In genomic region chr10:71761541-71762113, GRCh38 we compare ENCODE assay signal across 16 cellular contexts. TPM values are rescaled to one million over a fixed set of nuclear protein-coding genes. Genes with fewer than 3 reads are reported as not detected.
DNase-seq lines count a peak whose midpoint lies in the region; ATAC-seq, FAIRE-seq and TF ChIP-seq lines count a peak whose summit lies in the region.
"Had no signal": no experiment of that assay in that cellular context is flagged by ENCODE, and none has a peak within 500 bp of the region (broad histone marks: within the 10 kb centered on the region; RNA-seq: fewer than 3 reads in every experiment).

No MANE protein-coding gene starts in this region.

- peaks cover 41% of the 10 kb centered on the region for H3K36me3 Mint-ChIP-seq in activated naive CD8-positive, alpha-beta T cell treated with anti-CD3 and anti-CD28 coated beads for 36 hours
- H3K36me3 Mint-ChIP-seq: mesothelial cell of epicardium had no signal

- H3K4me1 ChIP-seq in left ventricle myocardium inferior (peaks cover 90% of the 10 kb centered on the region), right atrium auricular region (peaks cover 0 to 80% of the 10 kb centered on the region in 2 donors)

- H3K9me3 ChIP-seq in left ventricle myocardium inferior (replicated peaks): no peaks in the 10 kb centered on the region
- no peaks in the 10 kb centered on the region for H3K9me3 ChIP-seq in right atrium auricular region
- H3K9me3 ChIP-seq: colonic mucosa had no signal

- FAIRE-seq in urothelium cell line (lab: Jason Lieb, UNC): peak; percentile 95

- H3K27ac Mint-ChIP-seq in activated naive CD8-positive, alpha-beta T cell treated with anti-CD3 and anti-CD28 coated beads for 36 hours: peak overlapping the region; percentile 77
- H3K27ac Mint-ChIP-seq: activated CD8-positive, alpha-beta memory T cell treated with anti-CD3 and anti-CD28 coated beads, Interleukin-2, amount 10 ng/mL, durations not matched to agents 7 days and 5 days; mesothelial cell of epicardium had no signal

- no peaks in the 10 kb centered on the region for H3K27me3 Mint-ChIP-seq in activated naive CD8-positive, alpha-beta T cell treated with anti-CD3 and anti-CD28 coated beads for 36 hours
- H3K27me3 Mint-ChIP-seq: activated CD8-positive, alpha-beta memory T cell treated with anti-CD3 and anti-CD28 coated beads, Interleukin-2, amount 10 ng/mL, durations not matched to agents 7 days and 5 days; B cell had no signal

- no peak for ATAC-seq in GM18867 (IDR thresholded peaks at IDR 0.05; ENCODE audit: unreplicated experiment)

- H3K4me1 Mint-ChIP-seq in activated naive CD8-positive, alpha-beta T cell treated with anti-CD3 and anti-CD28 coated beads for 36 hours: peaks cover 82% of the 10 kb centered on the region

- no peak overlapping the region for H3K4me3 Mint-ChIP-seq in activated naive CD8-positive, alpha-beta T cell treated with anti-CD3 and anti-CD28 coated beads for 36 hours
- H3K4me3 Mint-ChIP-seq: activated CD8-positive, alpha-beta memory T cell treated with anti-CD3 and anti-CD28 coated beads, Interleukin-2, amount 10 ng/mL, durations not matched to agents 7 days and 5 days; B cell; mesothelial cell of epicardium had no signal

- no peaks in the 10 kb centered on the region for H3K27me3 ChIP-seq in left ventricle myocardium inferior (ENCODE audit: low read depth)
- no peaks in the 10 kb centered on the region for H3K27me3 ChIP-seq in right atrium auricular region
- H3K27me3 ChIP-seq: colonic mucosa had no signal

- DNase-seq in left ventricle myocardium inferior (no peak), right atrium auricular region (ENCODE audit: low spot score) (no peak), iPS-NIHi11 (ENCODE audit: low spot score) (peak; percentile 49), urothelium cell line (ENCODE audit: low spot score) (no peak), NCI-H748 (lab: John Stamatoyannopoulos, UW; ENCODE audit: unreplicated experiment) (no peak), mucosa of gallbladder (ENCODE audit: low spot score) (no peak)
- no peak for DNase-seq in activated naive CD8-positive, alpha-beta T cell treated with anti-CD3 and anti-CD28 coated beads for 36 hours
- DNase-seq: activated CD8-positive, alpha-beta memory T cell treated with anti-CD3 and anti-CD28 coated beads, Interleukin-2, amount 10 ng/mL, durations not matched to agents 7 days and 5 days; colonic mucosa; MV-4-11; NCI-H748 treated with DMSO at 0.1 percent for 48 hours; SW 1271 had no signal

- H3K9me3 Mint-ChIP-seq in activated naive CD8-positive, alpha-beta T cell treated with anti-CD3 and anti-CD28 coated beads for 36 hours: no peaks in the 10 kb centered on the region
- H3K9me3 Mint-ChIP-seq: mesothelial cell of epicardium had no signal

- H3K4me3 ChIP-seq in left ventricle myocardium inferior (peak overlapping the region; percentile 47), right atrium auricular region (no peak overlapping the region)
- H3K4me3 ChIP-seq: colonic mucosa had no signal

- H3K27ac ChIP-seq in left ventricle myocardium inferior (replicated peaks) (peak overlapping the region; percentile 99), right atrium auricular region (no peak overlapping the region)
- H3K27ac ChIP-seq: colonic mucosa had no signal

- H3K36me3 ChIP-seq in left ventricle myocardium inferior (peaks cover 57% of the 10 kb centered on the region), right atrium auricular region (peaks cover 21% of the 10 kb centered on the region)
- H3K36me3 ChIP-seq: colonic mucosa had no signal

- peak; percentile 41 for TF ChIP-seq CTCF in left ventricle myocardium inferior (IDR thresholded peaks at IDR 0.05; ENCODE audit: borderline replicate concordance)
- TF ChIP-seq CTCF in right atrium auricular region (IDR thresholded peaks at IDR 0.05): no peak

- intact Hi-C loops in left ventricle myocardium inferior (cut with micrococcal nuclease): no loop called here

RNA-seq across cellular contexts. Expression of gene VSIR, which starts 11.7 kb away (rescaled TPM):
- total RNA-seq in left ventricle myocardium inferior: 104 TPM
- total RNA-seq in right atrium auricular region: 10 to 100 TPM; 36.1 to 56.0 TPM
- 10 to 100 TPM; 41.4 to 47.3 TPM for total RNA-seq in activated naive CD8-positive, alpha-beta T cell treated with anti-CD3 and anti-CD28 coated beads for 36 hours
- 83.9 TPM for total RNA-seq in mucosa of gallbladder

RNA-seq across cellular contexts. Expression of gene C10orf105, which starts 42.0 kb away (rescaled TPM):
- total RNA-seq in left ventricle myocardium inferior (0.05 TPM), right atrium auricular region (1 to 10 TPM in 1 of 2 donors, not detected in 1; 1.3 TPM), mucosa of gallbladder (0.06 TPM)
- total RNA-seq in activated naive CD8-positive, alpha-beta T cell treated with anti-CD3 and anti-CD28 coated beads for 36 hours: under 1 TPM; 0.24 to 0.41 TPM
- total RNA-seq: B cell, glomerular endothelial cell had no signal
